In genomic region chr3:179653106-179653776, GRCh38 we compare ENCODE assay signal across 1 cellular context.
TF ChIP-seq lines count a peak whose summit lies in the region.

No MANE protein-coding gene starts in this region.

TF ChIP-seq in H1, 55 proteins besides CTCF, POLR2A, EP300 and RAD21:
- TF ChIP-seq RXRA (IDR thresholded peaks at IDR 0.05; ENCODE audit: insufficient read depth, low read depth, low read length) (no peak), SAP30 (IDR thresholded peaks at IDR 0.05; ENCODE audit: insufficient read depth, insufficient replicate concordance, low read length) (peak; percentile 57), CHD7 (IDR thresholded peaks at IDR 0.05; ENCODE audit: insufficient replicate concordance, low read length) (no peak), GABPA (IDR thresholded peaks at IDR 0.05; ENCODE audit: borderline replicate concordance, insufficient read depth, low read length) (no peak), EGR1 (IDR thresholded peaks at IDR 0.05; ENCODE audit: borderline replicate concordance, low read depth, low read length) (no peak), CHD2 (IDR thresholded peaks at IDR 0.05; ENCODE audit: low read length) (no peak), POLR2AphosphoS5 (IDR thresholded peaks at IDR 0.05; ENCODE audit: low read depth, low read length) (peak; percentile 58), MAFK (IDR thresholded peaks at IDR 0.05; ENCODE audit: low read depth, low read length) (no peak), CBX5 (IDR thresholded peaks at IDR 0.05; ENCODE audit: low read depth, low read length) (no peak), SIN3A (conservative IDR thresholded peaks at IDR 0.05 in 1 of 2, IDR thresholded peaks at IDR 0.05 in 1 of 2; ENCODE audit: low read depth in 1 of 2, low read length in 2 of 2) (peak in 1 of 2 experiments; percentile 36; a peak in 1 of 4 replicates), TCF12 (IDR thresholded peaks at IDR 0.05; ENCODE audit: low read depth, low read length) (no peak), POU5F1 (IDR thresholded peaks at IDR 0.05; ENCODE audit: low read depth, low read length) (no peak), CBX8 (IDR thresholded peaks at IDR 0.05; ENCODE audit: borderline replicate concordance, low read depth, low read length) (no peak), E2F6 (IDR thresholded peaks at IDR 0.05) (0 out of 2 replicates have a peak, but pooled peaks have one; percentile 23), GTF2F1 (IDR thresholded peaks at IDR 0.05; ENCODE audit: borderline replicate concordance, low read depth, low read length) (no peak), NANOG (IDR thresholded peaks at IDR 0.05; ENCODE audit: insufficient read depth, low read depth, low read length, poor library complexity, severe bottlenecking) (no peak), CTBP2 (IDR thresholded peaks at IDR 0.05; ENCODE audit: borderline replicate concordance, insufficient read depth, insufficient read length, low read length) (no peak), SIRT6 (IDR thresholded peaks at IDR 0.05; ENCODE audit: low read length) (no peak), RFX5 (IDR thresholded peaks at IDR 0.05; ENCODE audit: borderline replicate concordance, low read depth, low read length) (no peak), MAX (IDR thresholded peaks at IDR 0.05) (peak; percentile 72), BRCA1 (IDR thresholded peaks at IDR 0.05; ENCODE audit: low read depth, low read length) (no peak), SIX5 (IDR thresholded peaks at IDR 0.05; ENCODE audit: low read depth, low read length) (no peak), SP1 (IDR thresholded peaks at IDR 0.05; ENCODE audit: low read depth, low read length) (no peak), BCL11A (IDR thresholded peaks at IDR 0.05; ENCODE audit: low read depth in 2 of 2, low read length in 2 of 2) (no peak), KDM1A (IDR thresholded peaks at IDR 0.05; ENCODE audit: borderline replicate concordance, low read length) (no peak), TAF1 (IDR thresholded peaks at IDR 0.05; ENCODE audit: low read depth, low read length) (peak; percentile 81), SRF (IDR thresholded peaks at IDR 0.05; ENCODE audit: low read depth, low read length) (no peak), TEAD4 (IDR thresholded peaks at IDR 0.05; ENCODE audit: low read depth, low read length) (no peak), USF2 (IDR thresholded peaks at IDR 0.05; ENCODE audit: low read length) (peak; percentile 11; the same call in 1 of the 2 replicates), ATF2 (IDR thresholded peaks at IDR 0.05; ENCODE audit: low read length) (no peak), PHF8 (conservative IDR thresholded peaks at IDR 0.05; ENCODE audit: low read depth, low read length) (peak; percentile 27), CHD1 (IDR thresholded peaks at IDR 0.05; ENCODE audit: low read depth, low read length) (no peak), NRF1 (IDR thresholded peaks at IDR 0.05; ENCODE audit: low read depth, low read length) (no peak), ZNF274 (IDR thresholded peaks at IDR 0.05; ENCODE audit: borderline replicate concordance, extremely low read depth, low read length) (no peak), ATF3 (IDR thresholded peaks at IDR 0.05; ENCODE audit: insufficient read depth, low read depth, low read length) (no peak), SUZ12 (IDR thresholded peaks at IDR 0.05; ENCODE audit: low read length) (peak; percentile 40; the same call in 1 of the 2 replicates), CREB1 (IDR thresholded peaks at IDR 0.05) (no peak; the same call in 1 of the 2 replicates), SP2 (IDR thresholded peaks at IDR 0.05; ENCODE audit: low read length) (no peak), RBBP5 (IDR thresholded peaks at IDR 0.05; ENCODE audit: borderline replicate concordance, low read depth, low read length) (peak; percentile 93; the same call in 1 of the 2 replicates), BACH1 (IDR thresholded peaks at IDR 0.05; ENCODE audit: low read length) (no peak), EZH2 (IDR thresholded peaks at IDR 0.05; ENCODE audit: low read depth, low read length, severe bottlenecking) (no peak), KDM4A (IDR thresholded peaks at IDR 0.05; ENCODE audit: low read depth, low read length, severe bottlenecking) (no peak), JUN (IDR thresholded peaks at IDR 0.05; ENCODE audit: low read depth, low read length) (no peak), ASH2L (IDR thresholded peaks at IDR 0.05; ENCODE audit: low read length) (peak; percentile 80), CEBPB (IDR thresholded peaks at IDR 0.05; ENCODE audit: low read depth, low read length) (no peak), RNF2 (IDR thresholded peaks at IDR 0.05; ENCODE audit: borderline replicate concordance, low read depth, low read length, missing control alignments, poor library complexity, severe bottlenecking) (no peak), HDAC6 (IDR thresholded peaks at IDR 0.05; ENCODE audit: low read depth, low read length) (no peak), TBP (IDR thresholded peaks at IDR 0.05; ENCODE audit: low read depth, low read length) (peak; percentile 66), YY1 (IDR thresholded peaks at IDR 0.05; ENCODE audit: low read depth, low read length) (0 out of 2 replicates have a peak, but pooled peaks have one; percentile 67), FOSL1 (IDR thresholded peaks at IDR 0.05; ENCODE audit: insufficient read depth, low read depth, low read length) (no peak), TAF7 (optimal IDR thresholded peaks at IDR 0.05; ENCODE audit: borderline replicate concordance, low read depth, low read length) (no peak)
